Comparison of ENCODE assay signal across 16 cellular contexts in genomic region chrX:39073131-39073530, GRCh38.
DNase-seq lines count a peak whose midpoint lies in the region; ATAC-seq and TF ChIP-seq lines count a peak whose summit lies in the region.
"Had no signal": no experiment of that assay in that cellular context is flagged by ENCODE, and none has a peak within 500 bp of the region (broad histone marks: within the 10 kb centered on the region; RNA-seq: fewer than 3 reads in every experiment).

No MANE protein-coding gene starts in this region.

- intact Hi-C loops in MCF 10A (cut with micrococcal nuclease), result no loop called here

- no peaks in the 10 kb centered on the region for H3K9me3 ChIP-seq in T-helper 17 cell (ENCODE audit: control insufficient read depth, low read length, poor library complexity, severe bottlenecking)
- H3K9me3 ChIP-seq: HAP-1 had no signal

- peaks cover 8% of the 10 kb centered on the region for H3K9me3 Mint-ChIP-seq in MCF 10A (ENCODE audit: unreplicated experiment)
- H3K9me3 Mint-ChIP-seq: CD8-positive, alpha-beta T cell; HFFc6 had no signal

- BruUV-seq in MCF 10A (replicated peaks; lab: Mats Ljungman, UMichigan), result no TSS peak

- no peaks in the 10 kb centered on the region for H3K4me1 Mint-ChIP-seq in MCF 10A (ENCODE audit: insufficient read depth, unreplicated experiment)
- H3K4me1 Mint-ChIP-seq in T-helper 17 cell, result no peaks in the 10 kb centered on the region

- H3K27me3 Mint-ChIP-seq in MCF 10A (ENCODE audit: insufficient read depth, unreplicated experiment) (peaks cover 43% of the 10 kb centered on the region), T-helper 17 cell (no peaks in the 10 kb centered on the region)

- no peak for TF ChIP-seq CTCF in MCF 10A (IDR thresholded peaks at IDR 0.05; ENCODE audit: unreplicated experiment)
- no peak for TF ChIP-seq CTCF in foreskin keratinocyte (conservative IDR thresholded peaks at IDR 0.05)

- DNase-seq in T47D (ENCODE audit: low read depth in 1 of 2, low spot score in 1 of 2) (peak; percentile 23 to 64), MCF 10A (ENCODE audit: unreplicated experiment) (no peak), T-helper 17 cell (no peak), foreskin keratinocyte (peak; percentile 55 to 80), NCI-H1436 (lab: John Stamatoyannopoulos, UW) (no peak), NCI-H524 treated with DMSO at 0.1 percent for 48 hours (lab: John Stamatoyannopoulos, UW) (no peak)
- DNase-seq in central memory CD4-positive, alpha-beta T cell, result no peak
- DNase-seq: CD8-positive, alpha-beta T cell; COR-L47; DND-41; GF-D8; HFFc6 had no signal

- in situ Hi-C loops in T47D (cut with HindIII; ENCODE audit: low pct_unique_long_range_greater_than_20kb, low sequenced_read_pairs), result no loop called here

- H3K4me3 Mint-ChIP-seq in MCF 10A (ENCODE audit: unreplicated experiment) (no peak overlapping the region), T-helper 17 cell (no peak overlapping the region)
- H3K4me3 Mint-ChIP-seq: CD14-positive monocyte; CD8-positive, alpha-beta T cell; HFFc6 had no signal

- peaks cover 8% of the 10 kb centered on the region for H3K4me1 ChIP-seq in foreskin keratinocyte
- H3K4me1 ChIP-seq: HAP-1 had no signal

- ATAC-seq in T-helper 17 cell, result no peak
- ATAC-seq in foreskin keratinocyte, result peak; percentile 85
- no peak for ATAC-seq in HG02938 (IDR thresholded peaks at IDR 0.05; ENCODE audit: unreplicated experiment)
- ATAC-seq: CD8-positive, alpha-beta T cell had no signal

- no peak overlapping the region for H3K27ac ChIP-seq in foreskin keratinocyte
- H3K27ac ChIP-seq: 22Rv1 had no signal

- CTCF ChIA-PET in MCF 10A (lab: Yijun Ruan, JAX), result no interaction called here

- no peaks in the 10 kb centered on the region for H3K27me3 ChIP-seq in foreskin keratinocyte

- H3K27ac Mint-ChIP-seq in MCF 10A (ENCODE audit: low read depth, unreplicated experiment) (no peak overlapping the region), T-helper 17 cell (peak overlapping the region; percentile 71)
- H3K27ac Mint-ChIP-seq: CD14-positive monocyte; CD8-positive, alpha-beta T cell; HFFc6 had no signal

- POLR2A ChIA-PET in MCF 10A (lab: Yijun Ruan, JAX), result no interaction called here

- H3K36me3 Mint-ChIP-seq in MCF 10A (ENCODE audit: insufficient read depth, unreplicated experiment) (no peaks in the 10 kb centered on the region), T-helper 17 cell (ENCODE audit: low read depth) (no peaks in the 10 kb centered on the region)
- H3K36me3 Mint-ChIP-seq: CD14-positive monocyte; CD8-positive, alpha-beta T cell had no signal

Comparison
In these comparisons a context has a peak if more than half of its experiments do, and no peak if none do; other contexts are left out.
1. DNase-seq: peak in T47D (2 of 2) and foreskin keratinocyte (2 of 2); none in MCF 10A (single experiment), T-helper 17 cell (0 of 3), central memory CD4-positive, alpha-beta T cell (single experiment), NCI-H1436 (single experiment) and NCI-H524 treated with DMSO at 0.1 percent for 48 hours (single experiment).